ENCODE assay signal across 7 cellular contexts in genomic region chr16:84614914-84615813, GRCh38.
DNase-seq lines count a peak whose midpoint lies in the region; ATAC-seq and TF ChIP-seq lines count a peak whose summit lies in the region.

No MANE protein-coding gene starts in this region.

- H3K4me1 ChIP-seq in rectal smooth muscle tissue (ENCODE audit: control insufficient read depth, insufficient read depth, low read length) = peaks cover 26% of the 10 kb centered on the region

- no peaks in the 10 kb centered on the region for H3K36me3 ChIP-seq in rectal smooth muscle tissue (ENCODE audit: control insufficient read depth, insufficient read depth, low read length)

- no peaks in the 10 kb centered on the region for H3K27me3 ChIP-seq in rectal smooth muscle tissue (ENCODE audit: control insufficient read depth, insufficient read depth, low read length)

- no peak for TF ChIP-seq CTCF in GM12864 (IDR thresholded peaks at IDR 0.05; ENCODE audit: low read depth, low read length, missing control alignments)

- no peak for ATAC-seq in HG03097 (IDR thresholded peaks at IDR 0.05; ENCODE audit: low FRiP score, unreplicated experiment)

- peaks cover 80% of the 10 kb centered on the region for H3K4me1 Mint-ChIP-seq in dendritic cell treated with granulocyte-macrophage colony-stimulating factor and Interleukin-4, amounts not matched to agents 40 ng/mL and 50 ng/mL, for 4 days (ENCODE audit: low read depth)

- intact Hi-C loops in dendritic cell treated with granulocyte-macrophage colony-stimulating factor and Interleukin-4, amounts not matched to agents 40 ng/mL and 50 ng/mL, for 4 days (cut with micrococcal nuclease) = loop anchor here (5.0 kb wide), 1 partner anchor 53 kb away; no protein-coding TSS in a partner anchor

- DNase-seq in GM12864 (ENCODE audit: low read depth) (no peak), NCI-H524 treated with DMSO at 0.1 percent for 48 hours (lab: John Stamatoyannopoulos, UW) (peak; percentile 33), HK-2 (ENCODE audit: unreplicated experiment) (no peak), AG08396 (ENCODE audit: low spot score) (no peak)

- H3K27me3 Mint-ChIP-seq in dendritic cell treated with granulocyte-macrophage colony-stimulating factor and Interleukin-4, amounts not matched to agents 40 ng/mL and 50 ng/mL, for 4 days = no peaks in the 10 kb centered on the region

- peak overlapping the region; percentile 74 for H3K27ac ChIP-seq in rectal smooth muscle tissue (ENCODE audit: low read depth, low read length)

- peak overlapping the region; percentile 91 for H3K4me3 Mint-ChIP-seq in dendritic cell treated with granulocyte-macrophage colony-stimulating factor and Interleukin-4, amounts not matched to agents 40 ng/mL and 50 ng/mL, for 4 days

- H3K9ac ChIP-seq in rectal smooth muscle tissue (ENCODE audit: low read length) = no peak overlapping the region

- H3K36me3 Mint-ChIP-seq in dendritic cell treated with granulocyte-macrophage colony-stimulating factor and Interleukin-4, amounts not matched to agents 40 ng/mL and 50 ng/mL, for 4 days (ENCODE audit: low read depth) = peaks cover 76% of the 10 kb centered on the region

- H3K27ac Mint-ChIP-seq in dendritic cell treated with granulocyte-macrophage colony-stimulating factor and Interleukin-4, amounts not matched to agents 40 ng/mL and 50 ng/mL, for 4 days = peak overlapping the region; percentile 94

- peaks cover 12% of the 10 kb centered on the region for H3K9me3 Mint-ChIP-seq in dendritic cell treated with granulocyte-macrophage colony-stimulating factor and Interleukin-4, amounts not matched to agents 40 ng/mL and 50 ng/mL, for 4 days

- H3K4me3 ChIP-seq in GM12864 (ENCODE audit: low read depth, low read length) (peak overlapping the region; percentile 96), rectal smooth muscle tissue (ENCODE audit: low read length) (peak overlapping the region; percentile 7)
